10 cellular contexts compared by ENCODE assay signal in genomic region chr11:113475160-113475761, GRCh38. TPM values are rescaled to one million over a fixed set of nuclear protein-coding genes. Genes with fewer than 3 reads are reported as not detected.
DNase-seq lines count a peak whose midpoint lies in the region; ATAC-seq and TF ChIP-seq lines count a peak whose summit lies in the region.
"Had no signal": no experiment of that assay in that cellular context is flagged by ENCODE, and none has a peak within 500 bp of the region (broad histone marks: within the 10 kb centered on the region; RNA-seq: fewer than 3 reads in every experiment).

TSS of gene DRD2 (minus strand) at chr11:113475398. CDS start at chr11:113424651, 50,747 bp downstream.

- WGBS in psoas muscle, 3 donors = 2 to 3% (median 3%) methylated on average over 15 to 62 of the region's 65 CpGs

- intact Hi-C loops in left ventricle myocardium superior (cut with micrococcal nuclease) (no loop called here), psoas muscle (cut with DNase I) (no loop called here)

- peak; percentile 38 for ATAC-seq in left ventricle myocardium superior
- no peak for ATAC-seq in psoas muscle

- H3K4me3 ChIP-seq in skeletal muscle cell (ENCODE audit: low read depth, low read length) = peak within 1 kb of the TSS; percentile 4
- no peak within 1 kb of the TSS for H3K4me3 ChIP-seq in psoas muscle
- H3K4me3 ChIP-seq: BLaER1 had no signal

- TF ChIP-seq CTCF in psoas muscle (IDR thresholded peaks at IDR 0.05) = no peak

- H3K27me3 ChIP-seq in psoas muscle (ENCODE audit: insufficient read depth in 3 of 3, low read length in 2 of 3) = peaks cover 6 to 73% (median 22%) of the 10 kb centered on the region in 3 donors
- H3K27me3 ChIP-seq: BLaER1 had no signal

- H3K9me3 ChIP-seq in psoas muscle = no peaks in the 10 kb centered on the region

- no peaks in the 10 kb centered on the region for H3K36me3 ChIP-seq in psoas muscle (ENCODE audit: insufficient read depth in 1 of 2, low read depth in 1 of 2)
- H3K36me3 ChIP-seq: BLaER1 had no signal

- no peaks in the 10 kb centered on the region for H3K4me1 ChIP-seq in psoas muscle
- H3K4me1 ChIP-seq: BLaER1 had no signal

- no peak within 1 kb of the TSS for H3K27ac ChIP-seq in psoas muscle
- H3K27ac ChIP-seq: BLaER1 had no signal

- DNase-seq in NCI-H748 (lab: John Stamatoyannopoulos, UW; ENCODE audit: unreplicated experiment) (peak; percentile 59), NCI-H748 treated with DMSO at 0.1 percent for 48 hours (lab: John Stamatoyannopoulos, UW) (no peak), SK-N-DZ (ENCODE audit: low spot score) (peak; percentile 7), left ventricle myocardium superior (peak; percentile 37), skeletal muscle cell (ENCODE audit: low read depth) (no peak), psoas muscle (no peak), KG1 (lab: John Stamatoyannopoulos, UW) (no peak)
- no peak for DNase-seq in activated effector memory CD4-positive, alpha-beta T cell treated with Interleukin-2 at 50 U/mL for 16 hours

RNA-seq across cellular contexts. Expression of gene DRD2, which starts in this region (rescaled TPM):
- 0.07 and 0.43 TPM in 2 replicates for polyA plus RNA-seq in SK-N-DZ (2014; cell fraction: cytosol; rRNA removed)
- polyA plus RNA-seq in SK-N-DZ (2014; cell fraction: nucleus; rRNA removed) = not detected in 2 replicates
- total RNA-seq in left ventricle myocardium superior = not detected
- total RNA-seq in psoas muscle = under 1 TPM in 3 of 4 donors, not detected in 1; 0.12 to 0.24 (median 0.17) TPM
- polyA plus RNA-seq in psoas muscle = under 1 TPM; 0.03 to 0.18 (median 0.05) TPM
- total RNA-seq: T-helper 2 cell treated with Interferon-gamma antibody and Interleukin-4, amounts not matched to agents 100 ng/mL and 5 ng/mL, for 36 hours had no signal

Comparison
In these comparisons a context has a peak if more than half of its experiments do, and no peak if none do; other contexts are left out.
1. DNase-seq: peak in NCI-H748 (single experiment) and SK-N-DZ (single experiment); none in NCI-H748 treated with DMSO at 0.1 percent for 48 hours (single experiment), skeletal muscle cell (single experiment), activated effector memory CD4-positive, alpha-beta T cell treated with Interleukin-2 at 50 U/mL for 16 hours (single experiment), psoas muscle (0 of 2) and KG1 (single experiment).
2. Peak in DNase-seq and ATAC-seq in left ventricle myocardium superior; RNA of the gene not detected or under 1 TPM.